ENCODE assay signal across 18 cellular contexts in the genomic region with DNA sequence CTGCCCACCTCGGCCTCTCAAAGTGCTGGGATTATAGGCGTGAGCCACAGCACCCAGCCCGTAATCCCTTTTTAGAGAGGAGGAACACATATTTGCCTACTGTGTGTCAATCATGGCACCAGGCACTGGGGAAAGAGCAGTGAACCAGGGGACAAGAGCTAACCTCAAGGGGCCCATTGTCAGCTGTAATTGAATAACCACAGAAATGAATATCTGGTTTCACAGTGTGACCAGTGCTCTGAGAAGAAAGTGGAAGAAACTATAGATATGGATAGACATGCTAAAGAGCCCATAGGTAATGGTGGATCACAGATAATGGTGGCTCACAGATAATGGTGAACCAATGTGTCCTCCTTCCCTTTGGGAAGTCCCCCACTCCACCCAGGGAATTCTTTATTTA. TPM values are rescaled to one million over a fixed set of nuclear protein-coding genes. Genes with fewer than 3 reads are reported as not detected.
DNase-seq lines count a peak whose midpoint lies in the region; ATAC-seq and TF ChIP-seq lines count a peak whose summit lies in the region.
"Had no signal": no experiment of that assay in that cellular context is flagged by ENCODE, and none has a peak within 500 bp of the region (broad histone marks: within the 10 kb centered on the region; RNA-seq: fewer than 3 reads in every experiment).

No MANE protein-coding gene starts in this region.

- H3K4me2 ChIP-seq in parathyroid adenoma (ENCODE audit: low read length) = no peak overlapping the region

- no peaks in the 10 kb centered on the region for H3K27me3 ChIP-seq in parathyroid adenoma (ENCODE audit: control insufficient read depth, insufficient read depth, low read length)

- TF ChIP-seq CTCF in parathyroid adenoma (IDR thresholded peaks at IDR 0.05) = no peak

- peak overlapping the region; percentile 62 for H2AFZ ChIP-seq in parathyroid adenoma

- no peaks in the 10 kb centered on the region for H3K9me3 Mint-ChIP-seq in activated T-helper 2 cell treated with anti-CD3 and anti-CD28 coated beads, Interferon-gamma antibody, Interleukin-2, Interleukin-4, amounts not matched to agents 10 μg/mL and 5 μg/mL and 100 μg/mL, durations not matched to agents 14 hours and 24 hours and 36 hours
- H3K9me3 Mint-ChIP-seq: activated T-cell treated with anti-CD3 and anti-CD28 coated beads, Interleukin-2, amount 50 U/mL, for 24 hours had no signal

- H3K9ac ChIP-seq in parathyroid adenoma = no peak overlapping the region

- peaks cover 2% of the 10 kb centered on the region for H3K27me3 Mint-ChIP-seq in activated T-helper 2 cell treated with anti-CD3 and anti-CD28 coated beads, Interferon-gamma antibody, Interleukin-2, Interleukin-4, amounts not matched to agents 10 μg/mL and 5 μg/mL and 100 μg/mL, durations not matched to agents 14 hours and 24 hours and 36 hours (ENCODE audit: low read depth)
- H3K27me3 Mint-ChIP-seq: activated T-cell treated with anti-CD3 and anti-CD28 coated beads, Interleukin-2, amount 50 U/mL, for 24 hours had no signal

- no peaks in the 10 kb centered on the region for H3K9me3 ChIP-seq in parathyroid adenoma (ENCODE audit: control insufficient read depth, low read length)

- no peak overlapping the region for H3K27ac ChIP-seq in parathyroid adenoma

- H3K4me3 Mint-ChIP-seq in activated T-helper 2 cell treated with anti-CD3 and anti-CD28 coated beads, Interferon-gamma antibody, Interleukin-2, Interleukin-4, amounts not matched to agents 10 μg/mL and 5 μg/mL and 100 μg/mL, durations not matched to agents 14 hours and 24 hours and 36 hours (ENCODE audit: low read depth) = no peak overlapping the region
- H3K4me3 Mint-ChIP-seq: activated T-cell treated with anti-CD3 and anti-CD28 coated beads, Interleukin-2, amount 50 U/mL, for 24 hours; WTC11 had no signal

- H3K36me3 Mint-ChIP-seq in activated T-helper 2 cell treated with anti-CD3 and anti-CD28 coated beads, Interferon-gamma antibody, Interleukin-2, Interleukin-4, amounts not matched to agents 10 μg/mL and 5 μg/mL and 100 μg/mL, durations not matched to agents 14 hours and 24 hours and 36 hours (ENCODE audit: low read depth) = no peaks in the 10 kb centered on the region
- H3K36me3 Mint-ChIP-seq: WTC11 had no signal

- peaks cover 12% of the 10 kb centered on the region for H3K4me1 ChIP-seq in parathyroid adenoma

- intact Hi-C loops in activated T-helper 2 cell treated with anti-CD3 and anti-CD28 coated beads, Interferon-gamma antibody, Interleukin-2, Interleukin-4, amounts not matched to agents 10 μg/mL and 5 μg/mL and 100 μg/mL, durations not matched to agents 14 hours and 24 hours and 36 hours (cut with micrococcal nuclease) = no loop called here

- ATAC-seq in HG02852 (IDR thresholded peaks at IDR 0.05; ENCODE audit: unreplicated experiment) = peak; percentile 57
- ATAC-seq: WTC11 had no signal

- H3K4me3 ChIP-seq in parathyroid adenoma (ENCODE audit: low read depth, low read length) = no peak overlapping the region
- H3K4me3 ChIP-seq: lung had no signal

- H3K4me1 Mint-ChIP-seq in activated T-helper 2 cell treated with anti-CD3 and anti-CD28 coated beads, Interferon-gamma antibody, Interleukin-2, Interleukin-4, amounts not matched to agents 10 μg/mL and 5 μg/mL and 100 μg/mL, durations not matched to agents 14 hours and 24 hours and 36 hours (ENCODE audit: low read depth) = no peaks in the 10 kb centered on the region

- peak; percentile 12 for DNase-seq in NCI-H2107 treated with DMSO at 0.1 percent for 48 hours (lab: John Stamatoyannopoulos, UW; ENCODE audit: unreplicated experiment)
- DNase-seq in NCI-H2107 (lab: John Stamatoyannopoulos, UW) = no peak
- peak; percentile 22 for DNase-seq in NCI-H1092 (lab: John Stamatoyannopoulos, UW)
- no peak for DNase-seq in activated T-helper 2 cell treated with anti-CD3 and anti-CD28 coated beads, Interferon-gamma antibody, Interleukin-2, Interleukin-4, amounts not matched to agents 10 μg/mL and 5 μg/mL and 100 μg/mL, durations not matched to agents 14 hours and 24 hours and 36 hours (ENCODE audit: low spot score)
- no peak for DNase-seq in HUDEP-2 (lab: John Stamatoyannopoulos, UW; ENCODE audit: unreplicated experiment in 76 of 76)
- DNase-seq in NCI-H748 (lab: John Stamatoyannopoulos, UW; ENCODE audit: unreplicated experiment) = no peak
- DNase-seq: activated T-cell treated with anti-CD3 and anti-CD28 coated beads, Interleukin-2, amount 50 U/mL, for 24 hours; KBM-7; NCI-H2227 treated with DMSO at 0.1 percent for 48 hours; Right ventricle myocardium superior; stimulated activated CD4-positive, alpha-beta T cell treated with anti-CD3 and anti-CD28 coated beads, Interleukin-4, amount 100 ng/mL, for 24 hours had no signal

- no peaks in the 10 kb centered on the region for H3K79me2 ChIP-seq in parathyroid adenoma

- H3K27ac Mint-ChIP-seq in activated T-helper 2 cell treated with anti-CD3 and anti-CD28 coated beads, Interferon-gamma antibody, Interleukin-2, Interleukin-4, amounts not matched to agents 10 μg/mL and 5 μg/mL and 100 μg/mL, durations not matched to agents 14 hours and 24 hours and 36 hours = no peak overlapping the region
- H3K27ac Mint-ChIP-seq: activated T-cell treated with anti-CD3 and anti-CD28 coated beads, Interleukin-2, amount 50 U/mL, for 24 hours; WTC11 had no signal

- no peaks in the 10 kb centered on the region for H3K36me3 ChIP-seq in parathyroid adenoma (ENCODE audit: control insufficient read depth, insufficient read depth, low read length)

RNA-seq across cellular contexts. Expression of a gene that starts 8.6 kb away (rescaled TPM):
- total RNA-seq in activated T-helper 2 cell treated with anti-CD3 and anti-CD28 coated beads, Interferon-gamma antibody, Interleukin-2, Interleukin-4, amounts not matched to agents 10 μg/mL and 5 μg/mL and 100 μg/mL, durations not matched to agents 14 hours and 24 hours and 36 hours = 0.23 and 0.34 TPM in 2 replicates
- total RNA-seq: Right ventricle myocardium superior had no signal

RNA-seq across cellular contexts. Expression of a gene that starts 32.0 kb away (rescaled TPM):
- not detected in 2 replicates for total RNA-seq in activated T-helper 2 cell treated with anti-CD3 and anti-CD28 coated beads, Interferon-gamma antibody, Interleukin-2, Interleukin-4, amounts not matched to agents 10 μg/mL and 5 μg/mL and 100 μg/mL, durations not matched to agents 14 hours and 24 hours and 36 hours
- total RNA-seq: A172, Daoy, lung, posterior vena cava, WTC11 had no signal

RNA-seq across cellular contexts. Expression of a gene that starts 37.2 kb away (rescaled TPM):
- total RNA-seq in activated T-helper 2 cell treated with anti-CD3 and anti-CD28 coated beads, Interferon-gamma antibody, Interleukin-2, Interleukin-4, amounts not matched to agents 10 μg/mL and 5 μg/mL and 100 μg/mL, durations not matched to agents 14 hours and 24 hours and 36 hours = 62.7 and 66.8 TPM in 2 replicates

RNA-seq across cellular contexts. Expression of a gene that starts 48.0 kb away (rescaled TPM):
- total RNA-seq in activated T-helper 2 cell treated with anti-CD3 and anti-CD28 coated beads, Interferon-gamma antibody, Interleukin-2, Interleukin-4, amounts not matched to agents 10 μg/mL and 5 μg/mL and 100 μg/mL, durations not matched to agents 14 hours and 24 hours and 36 hours = 208 and 215 TPM in 2 replicates

Comparison
In these comparisons a context has a peak if more than half of its experiments do, and no peak if none do; other contexts are left out.
1. DNase-seq: peak in NCI-H2107 treated with DMSO at 0.1 percent for 48 hours (single experiment) and NCI-H1092 (single experiment); none in NCI-H2107 (single experiment), activated T-helper 2 cell treated with anti-CD3 and anti-CD28 coated beads, Interferon-gamma antibody, Interleukin-2, Interleukin-4, amounts not matched to agents 10 μg/mL and 5 μg/mL and 100 μg/mL, durations not matched to agents 14 hours and 24 hours and 36 hours (single experiment), HUDEP-2 (0 of 76) and NCI-H748 (single experiment).